ENCODE assay signal across 1 cellular context in genomic region chr19:9584073-9584833, GRCh38.
A peak's percentile ranks its signal among the peaks of the same experiment; 100 is the strongest.
TF ChIP-seq lines count a peak whose summit lies in the region.

Gene ZNF121 (minus strand): TSS chr19:9584504. CDS start chr19:9568097, 16,407 bp downstream.

TF ChIP-seq in HepG2, 621 proteins besides CTCF, POLR2A, EP300 and RAD21 (continued from another document and continues in another):
- TF ChIP-seq RNF219 (CRISPR knock-in tag; IDR thresholded peaks at IDR 0.05) (no peak), ZHX1 (CRISPR knock-in tag; IDR thresholded peaks at IDR 0.05; ENCODE audit: low read depth) (0 out of 2 replicates have a peak, but pooled peaks have one; percentile 70), JARID2 (CRISPR knock-in tag; IDR thresholded peaks at IDR 0.05; ENCODE audit: insufficient replicate concordance) (no peak), ELF3 (CRISPR knock-in tag; IDR thresholded peaks at IDR 0.05) (peak; percentile 63), NFE2 (CRISPR knock-in tag; IDR thresholded peaks at IDR 0.05) (no peak), ZNF318 (CRISPR knock-in tag; IDR thresholded peaks at IDR 0.05) (no peak), JUN (CRISPR knock-in tag; IDR thresholded peaks at IDR 0.05) (peak; percentile 71; the same call in 1 of the 2 replicates), TEF (CRISPR knock-in tag; IDR thresholded peaks at IDR 0.05) (0 out of 2 replicates have a peak, but pooled peaks have one; percentile 64), ZNF251 (CRISPR knock-in tag; IDR thresholded peaks at IDR 0.05) (no peak), TFAP4 (IDR thresholded peaks at IDR 0.05; ENCODE audit: borderline replicate concordance, low read depth) (no peak), ZNF503 (CRISPR knock-in tag; IDR thresholded peaks at IDR 0.05) (peak; percentile 76), KIAA2018 (CRISPR knock-in tag; IDR thresholded peaks at IDR 0.05; ENCODE audit: borderline replicate concordance) (no peak), RFXAP (CRISPR knock-in tag; IDR thresholded peaks at IDR 0.05; ENCODE audit: borderline replicate concordance) (no peak; the same call in none of the 2 replicates), POGK (CRISPR knock-in tag; conservative IDR thresholded peaks at IDR 0.05) (peak; percentile 76), ARID2 (CRISPR knock-in tag; IDR thresholded peaks at IDR 0.05; ENCODE audit: borderline replicate concordance) (peak; percentile 53; the same call in 1 of the 2 replicates), E2F5 (CRISPR knock-in tag; conservative IDR thresholded peaks at IDR 0.05) (no peak)
